ENCODE assay signal across 7 cellular contexts in the genomic region with DNA sequence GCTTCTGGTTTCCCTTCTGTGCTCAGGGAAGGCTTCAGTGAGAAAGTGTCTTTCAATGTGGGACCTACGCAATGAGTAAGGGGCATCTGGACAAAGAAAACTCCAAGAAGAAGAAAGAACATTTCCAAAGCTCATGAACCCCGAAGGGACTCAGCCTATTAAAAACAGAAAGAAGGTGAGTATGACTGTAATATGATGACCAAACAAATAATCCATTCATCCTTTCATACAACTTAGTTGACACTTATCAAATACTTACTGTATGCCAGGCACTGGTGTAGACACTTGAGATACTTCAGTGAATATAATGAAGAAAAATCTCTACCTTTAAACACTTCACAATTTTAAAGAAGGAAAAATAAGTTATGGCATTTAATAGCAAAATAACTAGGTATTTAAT.
"Had no signal": no experiment of that assay in that cellular context is flagged by ENCODE, and none has a peak within 500 bp of the region (broad histone marks: within the 10 kb centered on the region; RNA-seq: fewer than 3 reads in every experiment).

No MANE protein-coding gene starts in this region.

- H3K9ac ChIP-seq: KMS-11 had no signal

- H3K4me2 ChIP-seq: KMS-11 had no signal

- H3K4me3 ChIP-seq: K562 had no signal

- FAIRE-seq: HTR-8/SVneo, K562 had no signal

- DNase-seq: IMR-90, KBM-7, KG1 had no signal

- H3K27ac ChIP-seq: HL-60, KMS-11 had no signal

- ATAC-seq: K562 had no signal
